Comparison of ENCODE assay signal across 12 cellular contexts in the genomic region with DNA sequence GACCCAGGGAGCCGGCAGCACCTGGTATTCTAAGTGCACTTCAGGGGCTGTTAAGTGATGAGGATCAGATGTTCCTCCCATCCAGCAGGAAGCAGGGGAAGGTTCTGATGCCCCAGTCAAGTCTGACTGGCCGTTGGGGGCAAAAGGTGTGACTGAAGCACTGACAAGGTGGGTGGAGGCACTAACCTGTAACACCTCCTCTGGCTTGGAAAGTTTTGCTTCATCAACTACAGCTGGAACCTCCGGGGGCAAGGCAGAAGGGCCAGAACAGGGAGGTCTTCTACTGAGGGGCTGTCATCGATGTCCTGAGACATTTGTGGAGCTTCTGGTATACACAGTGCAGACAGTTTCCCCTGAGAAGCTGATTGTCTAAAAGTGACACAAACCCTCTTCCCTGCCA. TPM values are rescaled to one million over a fixed set of nuclear protein-coding genes. Genes with fewer than 3 reads are reported as not detected.
DNase-seq lines count a peak whose midpoint lies in the region; ATAC-seq, FAIRE-seq and TF ChIP-seq lines count a peak whose summit lies in the region.
"Had no signal": no experiment of that assay in that cellular context is flagged by ENCODE, and none has a peak within 500 bp of the region (broad histone marks: within the 10 kb centered on the region; RNA-seq: fewer than 3 reads in every experiment).

No MANE protein-coding gene starts in this region.

- H3K4me1 ChIP-seq in BLaER1 (peaks cover 99% of the 10 kb centered on the region), GM12878 (ENCODE audit: control insufficient read depth, insufficient read depth, low read length) (peaks cover 46% of the 10 kb centered on the region), Caco-2 (no peaks in the 10 kb centered on the region)
- H3K4me1 ChIP-seq in CD4-positive, CD25-positive, alpha-beta regulatory T cell (ENCODE audit: control insufficient read depth, insufficient read depth, low read length, poor library complexity, severe bottlenecking): peaks cover 76% of the 10 kb centered on the region

- no peaks in the 10 kb centered on the region for H3K9me3 Mint-ChIP-seq in CD4-positive, CD25-positive, alpha-beta regulatory T cell
- no peaks in the 10 kb centered on the region for H3K9me3 Mint-ChIP-seq in Caco-2 (ENCODE audit: unreplicated experiment)
- H3K9me3 Mint-ChIP-seq: dendritic cell treated with granulocyte-macrophage colony-stimulating factor and Interleukin-4, amounts not matched to agents 40 ng/mL and 50 ng/mL, for 4 days had no signal

- no TSS peak for BruUV-seq in GM12878 (replicated peaks; lab: Mats Ljungman, UMichigan)
- BruUV-seq in Caco-2 (replicated peaks; lab: Mats Ljungman, UMichigan): no TSS peak

- peak overlapping the region; percentile 93 to 100 (median 95) for H3K27ac Mint-ChIP-seq in CD4-positive, CD25-positive, alpha-beta regulatory T cell
- H3K27ac Mint-ChIP-seq in Caco-2 (ENCODE audit: unreplicated experiment): no peak overlapping the region
- H3K27ac Mint-ChIP-seq: dendritic cell treated with granulocyte-macrophage colony-stimulating factor and Interleukin-4, amounts not matched to agents 40 ng/mL and 50 ng/mL, for 4 days had no signal

- H3K27me3 ChIP-seq in BLaER1: no peaks in the 10 kb centered on the region
- H3K27me3 ChIP-seq in CD4-positive, CD25-positive, alpha-beta regulatory T cell (ENCODE audit: control insufficient read depth, insufficient read depth, low read length): no peaks in the 10 kb centered on the region
- H3K27me3 ChIP-seq in GM12878 (replicated peaks in 1 of 2; ENCODE audit: control insufficient read depth in 2 of 2, insufficient read depth in 2 of 2, low read length in 1 of 2): no peaks in the 10 kb centered on the region
- no peaks in the 10 kb centered on the region; the same call in 1 of the 2 replicates for H3K27me3 ChIP-seq in Caco-2 (replicated peaks; ENCODE audit: control insufficient read depth, insufficient read depth, low read length)
- H3K27me3 ChIP-seq: ascending aorta, left lung, stomach had no signal

- H3K9ac ChIP-seq in BLaER1: no peak overlapping the region
- H3K9ac ChIP-seq in GM12878 (ENCODE audit: control insufficient read depth, insufficient read depth, low read length): no peak overlapping the region

- H3K4me2 ChIP-seq in BLaER1: peak overlapping the region; percentile 70
- H3K4me2 ChIP-seq in GM12878 (ENCODE audit: control insufficient read depth, insufficient read depth): no peak overlapping the region

- ATAC-seq in CD4-positive, CD25-positive, alpha-beta regulatory T cell (ENCODE audit: low read depth in 2 of 2): no peak
- ATAC-seq in GM12878: 0 out of 3 replicates have a peak, but pooled peaks have one; percentile 1
- ATAC-seq: left lung had no signal

- no peak for TF ChIP-seq RAD21 in GM12878 (IDR thresholded peaks at IDR 0.05; ENCODE audit: insufficient read depth, low read depth, low read length)

- H3K4me3 ChIP-seq in BLaER1 (no peak overlapping the region), GM12878 (no peak overlapping the region), Caco-2 (ENCODE audit: low read depth, low read length) (no peak overlapping the region)
- H3K4me3 ChIP-seq in CD4-positive, CD25-positive, alpha-beta regulatory T cell (ENCODE audit: low read depth, low read length): no peak overlapping the region
- H3K4me3 ChIP-seq: ascending aorta, left lung, stomach had no signal

- H3K4me1 Mint-ChIP-seq in CD4-positive, CD25-positive, alpha-beta regulatory T cell: peaks cover 19 to 91% (median 68%) of the 10 kb centered on the region in 4 donors
- H3K4me1 Mint-ChIP-seq in Caco-2 (ENCODE audit: low read depth, unreplicated experiment): no peaks in the 10 kb centered on the region

- in situ Hi-C loops in GM12878 (cut with MboI): no loop called here

- H3K79me2 ChIP-seq in GM12878 (ENCODE audit: control insufficient read depth, insufficient read depth, low read length): no peaks in the 10 kb centered on the region

- H3K9me3 ChIP-seq in BLaER1 (no peaks in the 10 kb centered on the region), GM12878 (replicated peaks; ENCODE audit: control insufficient read depth, insufficient read depth, low read length) (no peaks in the 10 kb centered on the region), Caco-2 (no peaks in the 10 kb centered on the region)
- H3K9me3 ChIP-seq in CD4-positive, CD25-positive, alpha-beta regulatory T cell (ENCODE audit: control insufficient read depth in 2 of 2, low read length in 2 of 2): no peaks in the 10 kb centered on the region
- H3K9me3 ChIP-seq: ascending aorta, left lung, stomach had no signal

- H4K20me1 ChIP-seq in BLaER1 (no peaks in the 10 kb centered on the region), GM12878 (ENCODE audit: control insufficient read depth, insufficient read depth) (no peaks in the 10 kb centered on the region)

- TF ChIP-seq EP300 in GM12878 (IDR thresholded peaks at IDR 0.05; ENCODE audit: borderline replicate concordance in 1 of 2, control insufficient read depth in 1 of 2, low read depth in 2 of 2, low read length in 2 of 2): no peak

- CTCF ChIA-PET in GM12878 (lab: Yijun Ruan, JAX): interaction anchor here (1.4 to 2.2 kb wide), 6 partner anchors 11 to 36 kb away, joined by 3 to 8 read pairs (median 4); no protein-coding TSS in a partner anchor
- CTCF ChIA-PET in Caco-2 (lab: Charles Lee): no interaction called here

- H3K27ac ChIP-seq in BLaER1 (peak overlapping the region; percentile 14; the same call in 1 of the 2 replicates), GM12878 (ENCODE audit: control insufficient read depth, insufficient read depth) (no peak overlapping the region)
- H3K27ac ChIP-seq in CD4-positive, CD25-positive, alpha-beta regulatory T cell (ENCODE audit: insufficient read depth, low read length, poor library complexity, severe bottlenecking): peak overlapping the region; percentile 98
- H3K27ac ChIP-seq: ascending aorta, left lung, stomach had no signal

- DNase-seq in CD4-positive, CD25-positive, alpha-beta regulatory T cell: no peak
- peak; percentile 91 for DNase-seq in NCI-H510A (lab: John Stamatoyannopoulos, UW)
- no peak for DNase-seq in GM12878 (ENCODE audit: low read depth, low spot score)
- DNase-seq in superior temporal gyrus (ENCODE audit: extremely low spot score): no peak
- no peak for DNase-seq in occipital lobe (lab: John Stamatoyannopoulos, UW)
- DNase-seq in Caco-2: no peak
- DNase-seq: left lung, NCI-H446 treated with DMSO at 0.1 percent for 48 hours, stomach had no signal

- no peaks in the 10 kb centered on the region for H3K27me3 Mint-ChIP-seq in CD4-positive, CD25-positive, alpha-beta regulatory T cell
- peaks cover 2% of the 10 kb centered on the region for H3K27me3 Mint-ChIP-seq in Caco-2 (ENCODE audit: insufficient read depth, unreplicated experiment)
- H3K27me3 Mint-ChIP-seq: dendritic cell treated with granulocyte-macrophage colony-stimulating factor and Interleukin-4, amounts not matched to agents 40 ng/mL and 50 ng/mL, for 4 days had no signal

- H3K36me3 ChIP-seq in BLaER1: no peaks in the 10 kb centered on the region
- H3K36me3 ChIP-seq in CD4-positive, CD25-positive, alpha-beta regulatory T cell (ENCODE audit: control insufficient read depth, insufficient read depth, low read length): peaks cover 37% of the 10 kb centered on the region
- peaks cover 18 to 32% of the 10 kb centered on the region in 2 experiments for H3K36me3 ChIP-seq in GM12878 (ENCODE audit: control insufficient read depth in 2 of 2, insufficient read depth in 2 of 2, low read length in 1 of 2)
- no peaks in the 10 kb centered on the region for H3K36me3 ChIP-seq in Caco-2 (ENCODE audit: control insufficient read depth, insufficient read depth, low read length)

- RAD21 ChIA-PET in GM12878 (lab: Charles Lee; ENCODE audit: unreplicated experiment): interaction anchor here (0.9 to 1.0 kb wide), 2 partner anchors 19 to 33 kb away, joined by 4 to 5 read pairs; no protein-coding TSS in a partner anchor

- POLR2A ChIA-PET in GM12878 (lab: Charles Lee): interaction anchor here (1.1 to 2.3 kb wide), 5 partner anchors 9 to 32 kb away, joined by 3 to 9 read pairs (median 4); no protein-coding TSS in a partner anchor
- POLR2A ChIA-PET in Caco-2 (lab: Charles Lee): no interaction called here

- no peak overlapping the region for H2AFZ ChIP-seq in GM12878 (ENCODE audit: control insufficient read depth, low read depth, low read length)

- no peak for TF ChIP-seq CTCF in GM12878 (IDR thresholded peaks at IDR 0.05 in 2 of 3, conservative IDR thresholded peaks at IDR 0.05 in 1 of 3; ENCODE audit: control insufficient read depth in 2 of 3, extremely low read depth in 1 of 3, insufficient read depth in 1 of 3, low read depth in 3 of 3, low read length in 3 of 3)
- no peak for TF ChIP-seq CTCF in Caco-2 (IDR thresholded peaks at IDR 0.05; ENCODE audit: insufficient read depth in 1 of 2, low read depth in 1 of 2, low read length in 1 of 2, severe bottlenecking in 1 of 2, unreplicated experiment in 1 of 2)

- H3K36me3 Mint-ChIP-seq in CD4-positive, CD25-positive, alpha-beta regulatory T cell: peaks cover 38% of the 10 kb centered on the region
- H3K36me3 Mint-ChIP-seq in Caco-2 (ENCODE audit: insufficient read depth, unreplicated experiment): no peaks in the 10 kb centered on the region

- no peak for FAIRE-seq in GM12878 (lab: Jason Lieb, UNC)

- WGBS in GM12878 (ENCODE audit: insufficient coverage, insufficient replicate concordance, low lambda C conversion rate, missing lambda C conversion rate): 29% methylated on average over 4 of the region's 4 CpGs

- peak; percentile 64; the same call in 1 of the 2 replicates for TF ChIP-seq POLR2A in GM12878 (IDR thresholded peaks at IDR 0.05; ENCODE audit: low read depth, low read length)

- intact Hi-C loops in GM12878 (cut with micrococcal nuclease; ENCODE audit: unreplicated experiment) (no loop called here), Caco-2 (cut with micrococcal nuclease; ENCODE audit: unreplicated experiment) (no loop called here)

- H3K4me3 Mint-ChIP-seq in CD4-positive, CD25-positive, alpha-beta regulatory T cell: peak overlapping the region in 3 of 4 donors; percentile 33 to 77 (median 38)
- no peak overlapping the region for H3K4me3 Mint-ChIP-seq in Caco-2 (ENCODE audit: unreplicated experiment)
- H3K4me3 Mint-ChIP-seq: dendritic cell treated with granulocyte-macrophage colony-stimulating factor and Interleukin-4, amounts not matched to agents 40 ng/mL and 50 ng/mL, for 4 days had no signal

- SMC1A ChIA-PET in GM12878 (lab: Charles Lee; ENCODE audit: uncharacterized antibody, unreplicated experiment): interaction anchor here (1.1 to 23.6 kb wide), 3 partner anchors 21 to 26 kb away, joined by 3 to 522 read pairs (median 4); a partner anchor contains a TSS

RNA-seq across cellular contexts. Expression of a gene that starts 24.7 kb away (rescaled TPM):
- total RNA-seq in CD4-positive, CD25-positive, alpha-beta regulatory T cell: 149 TPM
- polyA plus RNA-seq in CD4-positive, CD25-positive, alpha-beta regulatory T cell: 10 to 100 TPM; 21.4 to 43.2 (median 31.9) TPM
- 127 and 130 TPM in 2 replicates for total RNA-seq in GM12878 (2013; cell fraction: nucleolus; rRNA removed)
- total RNA-seq in GM12878 (2014; rRNA removed) (74.9 and 81.1 TPM in 2 replicates), GM12878 (2014; rRNA removed; fragmentation: Illumina TruSeq; extraction: Trizol) (63.1 and 74.8 TPM in 2 replicates), GM12878 (2021) (116 and 133 TPM in 2 replicates), occipital lobe (4.1 TPM), Caco-2 (2022) (75.9 and 76.3 TPM in 2 replicates)
- 38.7 TPM for polyA plus RNA-seq in GM12878 (2011; ENCODE audit: low read depth)
- polyA plus RNA-seq in GM12878 (2011; rRNA removed) (45.5 and 71.1 TPM in 2 replicates), GM12878 (2014; fragmentation: Illumina TruSeq; extraction: Trizol) (64.7 and 94.2 TPM in 2 replicates), GM12878 (2014; fragmentation: Nextera tagmentation; extraction: Ambion mirVana) (10 to 100 TPM; 26.0 to 50.2 TPM), GM12878 (2014; rRNA removed) (98.6 and 106 TPM in 2 replicates), GM12878 (2016; fragmentation: Nextera tagmentation; extraction: Ambion mirVana) (100 to 1,000 TPM in 1 of 2 experiments, 10 to 100 TPM in 1; 97.9 to 113 TPM)
- polyA plus RNA-seq in GM12878 (2011; cell fraction: cytosol; rRNA removed): 118 and 119 TPM in 2 replicates
- polyA plus RNA-seq in GM12878 (2011; cell fraction: nucleus; rRNA removed): 334 and 350 TPM in 2 replicates
- polyA plus RNA-seq in GM12878 (2012): 63.6 and 78.6 TPM in 2 replicates
- polyA minus RNA-seq in GM12878 (2011; rRNA and poly(A)+ RNA removed): 85.9 and 103 TPM in 2 replicates
- polyA minus RNA-seq in GM12878 (2011; cell fraction: cytosol; rRNA and poly(A)+ RNA removed): 31.7 and 47.3 TPM in 2 replicates
- polyA minus RNA-seq in GM12878 (2011; cell fraction: nucleus; rRNA and poly(A)+ RNA removed): 69.5 and 128 TPM in 2 replicates

RNA-seq across cellular contexts. Expression of a gene that starts 24.9 kb away (rescaled TPM):
- 167 TPM for total RNA-seq in CD4-positive, CD25-positive, alpha-beta regulatory T cell
- 10 to 100 TPM; 13.5 to 18.7 (median 16.5) TPM for polyA plus RNA-seq in CD4-positive, CD25-positive, alpha-beta regulatory T cell
- total RNA-seq in GM12878 (2013; cell fraction: nucleolus; rRNA removed): 317 and 349 TPM in 2 replicates
- total RNA-seq in GM12878 (2014; rRNA removed) (144 and 153 TPM in 2 replicates), GM12878 (2014; rRNA removed; fragmentation: Illumina TruSeq; extraction: Trizol) (111 and 116 TPM in 2 replicates), GM12878 (2021) (163 and 164 TPM in 2 replicates), occipital lobe (2.5 TPM), Caco-2 (2022) (1.1 and 1.3 TPM in 2 replicates)
- 44.2 TPM for polyA plus RNA-seq in GM12878 (2011; ENCODE audit: low read depth)
- polyA plus RNA-seq in GM12878 (2011; rRNA removed) (106 and 147 TPM in 2 replicates), GM12878 (2014; fragmentation: Illumina TruSeq; extraction: Trizol) (82.8 and 140 TPM in 2 replicates), GM12878 (2014; fragmentation: Nextera tagmentation; extraction: Ambion mirVana) (10 to 100 TPM; 13.8 to 16.6 TPM), GM12878 (2014; rRNA removed) (153 and 156 TPM in 2 replicates), GM12878 (2016; fragmentation: Nextera tagmentation; extraction: Ambion mirVana) (10 to 100 TPM; 69.6 to 79.5 TPM)
- polyA plus RNA-seq in GM12878 (2011; cell fraction: cytosol; rRNA removed): 186 and 209 TPM in 2 replicates
- polyA plus RNA-seq in GM12878 (2011; cell fraction: nucleus; rRNA removed): 205 and 241 TPM in 2 replicates
- polyA plus RNA-seq in GM12878 (2012): 65.1 and 86.6 TPM in 2 replicates
- polyA minus RNA-seq in GM12878 (2011; rRNA and poly(A)+ RNA removed): 194 and 283 TPM in 2 replicates
- polyA minus RNA-seq in GM12878 (2011; cell fraction: cytosol; rRNA and poly(A)+ RNA removed): 61.2 and 66.6 TPM in 2 replicates
- polyA minus RNA-seq in GM12878 (2011; cell fraction: nucleus; rRNA and poly(A)+ RNA removed): 99.3 and 141 TPM in 2 replicates

RNA-seq across cellular contexts. Expression of a gene that starts 59.0 kb away (rescaled TPM):
- total RNA-seq in CD4-positive, CD25-positive, alpha-beta regulatory T cell: 44.0 TPM
- polyA plus RNA-seq in CD4-positive, CD25-positive, alpha-beta regulatory T cell: 10 to 100 TPM; 27.0 to 34.5 (median 29.9) TPM
- 17.9 and 18.6 TPM in 2 replicates for total RNA-seq in GM12878 (2013; cell fraction: nucleolus; rRNA removed)
- 19.9 and 20.8 TPM in 2 replicates for total RNA-seq in GM12878 (2014; rRNA removed)
- total RNA-seq in GM12878 (2014; rRNA removed; fragmentation: Illumina TruSeq; extraction: Trizol): 20.9 and 23.1 TPM in 2 replicates
- 34.4 and 47.7 TPM in 2 replicates for total RNA-seq in GM12878 (2021)
- 7.3 TPM for polyA plus RNA-seq in GM12878 (2011; ENCODE audit: low read depth)
- 19.0 and 26.6 TPM in 2 replicates for polyA plus RNA-seq in GM12878 (2011; rRNA removed)
- polyA plus RNA-seq in GM12878 (2011; cell fraction: cytosol; rRNA removed): 9.0 and 9.6 TPM in 2 replicates
- polyA plus RNA-seq in GM12878 (2011; cell fraction: nucleus; rRNA removed): 4.9 and 7.6 TPM in 2 replicates
- 11.2 and 13.3 TPM in 2 replicates for polyA plus RNA-seq in GM12878 (2012)
- polyA plus RNA-seq in GM12878 (2014; fragmentation: Illumina TruSeq; extraction: Trizol): 31.8 and 41.4 TPM in 2 replicates
- polyA plus RNA-seq in GM12878 (2014; fragmentation: Nextera tagmentation; extraction: Ambion mirVana): 10 to 100 TPM in 1 of 2 experiments, 1 to 10 TPM in 1; 8.8 to 11.4 TPM
- 21.6 and 27.1 TPM in 2 replicates for polyA plus RNA-seq in GM12878 (2014; rRNA removed)
- polyA plus RNA-seq in GM12878 (2016; fragmentation: Nextera tagmentation; extraction: Ambion mirVana): 10 to 100 TPM; 35.9 to 40.4 TPM
- polyA minus RNA-seq in GM12878 (2011; rRNA and poly(A)+ RNA removed): 9.0 and 10.4 TPM in 2 replicates
- 10.7 and 19.0 TPM in 2 replicates for polyA minus RNA-seq in GM12878 (2011; cell fraction: cytosol; rRNA and poly(A)+ RNA removed)
- 5.8 and 6.3 TPM in 2 replicates for polyA minus RNA-seq in GM12878 (2011; cell fraction: nucleus; rRNA and poly(A)+ RNA removed)
- 30.4 TPM for total RNA-seq in occipital lobe
- total RNA-seq in Caco-2 (2022): 53.7 and 68.1 TPM in 2 replicates

Comparison
In these comparisons a context has a peak if more than half of its experiments do, and no peak if none do; other contexts are left out.
1. RNA of a gene that starts 24.7 kb away (total RNA-seq): 149 TPM in CD4-positive, CD25-positive, alpha-beta regulatory T cell (single experiment), 63.1 to 133 TPM in GM12878 and 75.9 to 76.3 TPM in Caco-2; 4.1 TPM in occipital lobe (single experiment); every median in the first group is over 10 times any median in the second.
2. RNA of a gene that starts 24.9 kb away (total RNA-seq): 167 TPM in CD4-positive, CD25-positive, alpha-beta regulatory T cell (single experiment) and 111 to 349 TPM in GM12878; 2.5 TPM in occipital lobe (single experiment) and 1.1 to 1.3 TPM in Caco-2; every median in the first group is over 10 times any median in the second.